Comparison of ENCODE assay signal across 17 cellular contexts in the genomic region with DNA sequence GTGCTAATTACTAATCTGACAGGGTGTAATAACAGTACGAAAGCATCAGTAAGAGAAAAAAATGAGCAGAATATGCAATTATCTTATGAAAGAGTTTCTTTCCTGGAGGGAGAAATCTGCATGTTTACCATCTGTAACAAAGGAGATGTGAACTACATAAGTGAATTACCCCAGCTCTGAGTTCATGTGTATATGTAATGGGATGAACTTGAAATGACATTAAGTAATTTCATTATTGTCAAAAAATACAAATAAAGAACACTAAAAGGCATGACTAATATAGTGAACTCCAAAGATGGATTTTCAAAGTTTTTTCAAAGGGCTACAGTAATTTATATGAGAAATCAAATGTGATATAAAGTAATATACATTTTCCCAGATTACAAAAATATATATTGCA.
DNase-seq lines count a peak whose midpoint lies in the region; TF ChIP-seq lines count a peak whose summit lies in the region.
"Had no signal": no experiment of that assay in that cellular context is flagged by ENCODE, and none has a peak within 500 bp of the region (broad histone marks: within the 10 kb centered on the region; RNA-seq: fewer than 3 reads in every experiment).

No MANE protein-coding gene starts in this region.

- TF ChIP-seq CTCF in SK-N-SH (IDR thresholded peaks at IDR 0.05) (no peak), stomach (IDR thresholded peaks at IDR 0.05) (no peak)

- peak overlapping the region in 1 of 2 experiments; percentile 65; a peak in 2 of 4 replicates for H3K27ac ChIP-seq in SK-N-SH (ENCODE audit: low read depth in 2 of 2, low read length in 1 of 2)
- H3K27ac ChIP-seq in stomach = no peak overlapping the region
- H3K27ac ChIP-seq: 22Rv1; A549; BLaER1 treated with 17β-estradiol and CSF1 and Interleukin-3, amounts not matched to agents 10 nM and 100 nM; C4-2B had no signal

- H3K4me1 ChIP-seq in SK-N-SH (ENCODE audit: control insufficient read depth in 1 of 2, insufficient read depth in 2 of 2, low read depth in 1 of 2, low read length in 1 of 2) = peaks cover 0 to 5% of the 10 kb centered on the region in 2 experiments; a peak in 2 of 4 replicates
- H3K4me1 ChIP-seq in endocrine pancreas (ENCODE audit: control insufficient read depth, insufficient read depth, low read length) = peaks cover 8% of the 10 kb centered on the region
- no peaks in the 10 kb centered on the region for H3K4me1 ChIP-seq in stomach
- H3K4me1 ChIP-seq: A549; BLaER1 treated with 17β-estradiol and CSF1 and Interleukin-3, amounts not matched to agents 10 nM and 100 nM; Caco-2 had no signal

- intact Hi-C loops in stomach (cut with DNase I; ENCODE audit: low total_unique reads) = no loop called here

- H3K27me3 ChIP-seq in SK-N-SH (ENCODE audit: insufficient read depth) (no peaks in the 10 kb centered on the region), endocrine pancreas (ENCODE audit: control insufficient read depth, insufficient read depth, low read length) (no peaks in the 10 kb centered on the region), stomach (no peaks in the 10 kb centered on the region)
- H3K27me3 ChIP-seq: BLaER1 treated with 17β-estradiol and CSF1 and Interleukin-3, amounts not matched to agents 10 nM and 100 nM had no signal

- H3K9ac ChIP-seq in SK-N-SH (no peak overlapping the region), endocrine pancreas (ENCODE audit: control insufficient read depth, insufficient read depth, low read length) (no peak overlapping the region)
- H3K9ac ChIP-seq: BLaER1 treated with 17β-estradiol and CSF1 and Interleukin-3, amounts not matched to agents 10 nM and 100 nM had no signal

- H3K9me2 ChIP-seq in SK-N-SH = no peaks in the 10 kb centered on the region

- DNase-seq in NCI-H82 (lab: John Stamatoyannopoulos, UW) = peak; percentile 28
- DNase-seq in NCI-H82 treated with DMSO at 0.1 percent for 48 hours (lab: John Stamatoyannopoulos, UW; ENCODE audit: unreplicated experiment) = no peak
- DNase-seq in SK-N-SH = peak; percentile 18
- DNase-seq in stomach = no peak
- DNase-seq in NCI-H128 (lab: John Stamatoyannopoulos, UW; ENCODE audit: unreplicated experiment) = no peak
- DNase-seq: AML-193; Caco-2; Calu3; CD4-positive, alpha-beta T cell; CD8-positive, alpha-beta T cell; DMS79 treated with DMSO at 0.1 percent for 48 hours; GF-D8 had no signal

- TF ChIP-seq POLR2A in stomach (IDR thresholded peaks at IDR 0.05) = no peak

- H3F3A ChIP-seq in SK-N-SH (replicated peaks; ENCODE audit: insufficient read depth) = no peaks in the 10 kb centered on the region

- H4K20me1 ChIP-seq in SK-N-SH (ENCODE audit: insufficient read depth) = no peaks in the 10 kb centered on the region
- H4K20me1 ChIP-seq: BLaER1 treated with 17β-estradiol and CSF1 and Interleukin-3, amounts not matched to agents 10 nM and 100 nM had no signal

- H3K4me3 ChIP-seq in SK-N-SH (ENCODE audit: low read depth in 2 of 2, low read length in 1 of 2) (no peak overlapping the region), endocrine pancreas (ENCODE audit: control insufficient read depth, insufficient read depth, low read length) (peak overlapping the region; percentile 10), stomach (no peak overlapping the region)
- H3K4me3 ChIP-seq: A549; BLaER1 treated with 17β-estradiol and CSF1 and Interleukin-3, amounts not matched to agents 10 nM and 100 nM had no signal

- POLR2A ChIA-PET in SK-N-SH (lab: Yijun Ruan, JAX) = no interaction called here

- no peaks in the 10 kb centered on the region for H3K79me2 ChIP-seq in SK-N-SH (ENCODE audit: insufficient read depth)

- H3K9me3 ChIP-seq in SK-N-SH (no peaks in the 10 kb centered on the region), endocrine pancreas (ENCODE audit: control insufficient read depth, low read length) (no peaks in the 10 kb centered on the region), stomach (no peaks in the 10 kb centered on the region)
- H3K9me3 ChIP-seq: A549, Caco-2 had no signal

- H3K36me3 ChIP-seq in SK-N-SH (replicated peaks in 1 of 2; ENCODE audit: control insufficient read depth in 1 of 2, insufficient read depth in 2 of 2, low read length in 1 of 2) (no peaks in the 10 kb centered on the region), endocrine pancreas (ENCODE audit: control insufficient read depth, insufficient read depth, low read length) (no peaks in the 10 kb centered on the region), stomach (no peaks in the 10 kb centered on the region)
- H3K36me3 ChIP-seq: BLaER1 treated with 17β-estradiol and CSF1 and Interleukin-3, amounts not matched to agents 10 nM and 100 nM had no signal

- no peak for TF ChIP-seq EP300 in SK-N-SH (IDR thresholded peaks at IDR 0.05; ENCODE audit: borderline replicate concordance in 1 of 2, low read depth in 1 of 2, low read length in 1 of 2)
- TF ChIP-seq EP300 in stomach (IDR thresholded peaks at IDR 0.05) = no peak

- H2AFZ ChIP-seq in SK-N-SH (ENCODE audit: low read depth) = no peak overlapping the region

- WGBS in SK-N-SH (ENCODE audit: low lambda C conversion rate) = 54% methylated on average over 1 of the region's 1 CpG
- 72 to 90% (median 83%) methylated on average over 1 of the region's 1 CpG for WGBS in stomach, 5 donors

- H3K4me2 ChIP-seq in SK-N-SH = no peak overlapping the region
- H3K4me2 ChIP-seq: A549; BLaER1 treated with 17β-estradiol and CSF1 and Interleukin-3, amounts not matched to agents 10 nM and 100 nM had no signal

- no peak for TF ChIP-seq RAD21 in SK-N-SH (IDR thresholded peaks at IDR 0.05; ENCODE audit: low read length)

- CTCF ChIA-PET in SK-N-SH (lab: Yijun Ruan, JAX) = no interaction called here

TF ChIP-seq in SK-N-SH, 30 proteins besides CTCF, POLR2A, EP300 and RAD21 (continues in another document):
- no peak for TF ChIP-seq RCOR1 (IDR thresholded peaks at IDR 0.05; ENCODE audit: low read length)
- TF ChIP-seq ELF1 (IDR thresholded peaks at IDR 0.05) = no peak
- TF ChIP-seq FOSL2 (IDR thresholded peaks at IDR 0.05; ENCODE audit: borderline replicate concordance, low read depth) = no peak
- TF ChIP-seq, protein P1, sequence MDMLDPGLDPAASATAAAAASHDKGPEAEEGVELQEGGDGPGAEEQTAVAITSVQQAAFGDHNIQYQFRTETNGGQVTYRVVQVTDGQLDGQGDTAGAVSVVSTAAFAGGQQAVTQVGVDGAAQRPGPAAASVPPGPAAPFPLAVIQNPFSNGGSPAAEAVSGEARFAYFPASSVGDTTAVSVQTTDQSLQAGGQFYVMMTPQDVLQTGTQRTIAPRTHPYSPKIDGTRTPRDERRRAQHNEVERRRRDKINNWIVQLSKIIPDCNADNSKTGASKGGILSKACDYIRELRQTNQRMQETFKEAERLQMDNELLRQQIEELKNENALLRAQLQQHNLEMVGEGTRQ (IDR thresholded peaks at IDR 0.05; ENCODE audit: borderline replicate concordance, low read depth, low read length) = no peak
- TF ChIP-seq FOXJ3 (CRISPR knock-in tag; IDR thresholded peaks at IDR 0.05) = no peak
- TF ChIP-seq ZBTB33 (IDR thresholded peaks at IDR 0.05; ENCODE audit: borderline replicate concordance, low read depth) = no peak
- TF ChIP-seq USF1 (IDR thresholded peaks at IDR 0.05; ENCODE audit: borderline replicate concordance, low read depth) = no peak
- TF ChIP-seq, protein P2, sequence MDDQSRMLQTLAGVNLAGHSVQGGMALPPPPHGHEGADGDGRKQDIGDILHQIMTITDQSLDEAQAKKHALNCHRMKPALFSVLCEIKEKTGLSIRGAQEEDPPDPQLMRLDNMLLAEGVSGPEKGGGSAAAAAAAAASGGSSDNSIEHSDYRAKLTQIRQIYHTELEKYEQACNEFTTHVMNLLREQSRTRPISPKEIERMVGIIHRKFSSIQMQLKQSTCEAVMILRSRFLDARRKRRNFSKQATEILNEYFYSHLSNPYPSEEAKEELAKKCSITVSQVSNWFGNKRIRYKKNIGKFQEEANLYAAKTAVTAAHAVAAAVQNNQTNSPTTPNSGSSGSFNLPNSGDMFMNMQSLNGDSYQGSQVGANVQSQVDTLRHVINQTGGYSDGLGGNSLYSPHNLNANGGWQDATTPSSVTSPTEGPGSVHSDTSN (IDR thresholded peaks at IDR 0.05) = no peak

Comparison
In these comparisons a context has a peak if more than half of its experiments do, and no peak if none do; other contexts are left out.
1. DNase-seq: peak in NCI-H82 (single experiment) and SK-N-SH (single experiment); none in NCI-H82 treated with DMSO at 0.1 percent for 48 hours (single experiment), stomach (single experiment) and NCI-H128 (single experiment).